Comparison of ENCODE assay signal across 8 cellular contexts in genomic region chr1:89757532-89757931, GRCh38.
DNase-seq lines count a peak whose midpoint lies in the region; ATAC-seq and TF ChIP-seq lines count a peak whose summit lies in the region.

No MANE protein-coding gene starts in this region.

- H3K9ac ChIP-seq in duodenal mucosa (ENCODE audit: low read depth in 1 of 2, low read length in 2 of 2), result no peak overlapping the region

- H3K4me1 ChIP-seq in Peyer's patch (peaks cover 0 to 22% (median 2%) of the 10 kb centered on the region in 4 donors), duodenal mucosa (ENCODE audit: control insufficient read depth in 1 of 2, insufficient read depth in 2 of 2, low read length in 2 of 2) (peaks cover 16% of the 10 kb centered on the region in 2 donors), psoas muscle (no peaks in the 10 kb centered on the region), uterus (no peaks in the 10 kb centered on the region)

- ATAC-seq in GM21447 (IDR thresholded peaks at IDR 0.05; ENCODE audit: unreplicated experiment) (peak; percentile 54), psoas muscle (peak in 3 of 4 donors; percentile 31 to 64 (median 52))

- TF ChIP-seq POLR2A in Peyer's patch (IDR thresholded peaks at IDR 0.05) (no peak), uterus (IDR thresholded peaks at IDR 0.05) (no peak)

- H3K9me3 ChIP-seq in Peyer's patch, result no peaks in the 10 kb centered on the region
- H3K9me3 ChIP-seq in duodenal mucosa (ENCODE audit: control insufficient read depth in 1 of 2, low read length in 2 of 2), result no peaks in the 10 kb centered on the region
- H3K9me3 ChIP-seq in psoas muscle, result no peaks in the 10 kb centered on the region
- H3K9me3 ChIP-seq in uterus, result no peaks in the 10 kb centered on the region

- H3K4me3 ChIP-seq in Peyer's patch (no peak overlapping the region), duodenal mucosa (ENCODE audit: low read depth in 1 of 2, low read length in 2 of 2) (peak overlapping the region; percentile 5 to 6), psoas muscle (no peak overlapping the region), uterus (no peak overlapping the region)

- TF ChIP-seq CTCF in Peyer's patch (IDR thresholded peaks at IDR 0.05) (no peak), psoas muscle (IDR thresholded peaks at IDR 0.05) (no peak), uterus (IDR thresholded peaks at IDR 0.05) (no peak)

- no peaks in the 10 kb centered on the region for H3K27me3 ChIP-seq in Peyer's patch
- no peaks in the 10 kb centered on the region for H3K27me3 ChIP-seq in duodenal mucosa (ENCODE audit: control insufficient read depth in 1 of 2, insufficient read depth in 2 of 2, low read length in 2 of 2)
- no peaks in the 10 kb centered on the region for H3K27me3 ChIP-seq in psoas muscle (ENCODE audit: insufficient read depth in 3 of 3, low read length in 2 of 3)
- no peaks in the 10 kb centered on the region for H3K27me3 ChIP-seq in uterus

- intact Hi-C loops in psoas muscle (cut with DNase I) (loop anchor here in 1 of 2 donors (5.0 kb wide), 1 partner anchor 275 kb away; no protein-coding TSS in a partner anchor), uterus (cut with DNase I; ENCODE audit: low total_unique reads) (no loop called here)

- H3K36me3 ChIP-seq in Peyer's patch (no peaks in the 10 kb centered on the region), duodenal mucosa (ENCODE audit: control insufficient read depth in 1 of 2, insufficient read depth in 2 of 2, low read length in 2 of 2) (no peaks in the 10 kb centered on the region), psoas muscle (ENCODE audit: insufficient read depth in 1 of 2, low read depth in 1 of 2) (no peaks in the 10 kb centered on the region), uterus (no peaks in the 10 kb centered on the region)

- WGBS in psoas muscle, 3 donors, result 21 to 25% (median 21%) methylated on average over 5 of the region's 5 CpGs

- DNase-seq in Ammon's horn (ENCODE audit: low spot score) (peak; percentile 60), Peyer's patch (peak in 2 of 3 donors; percentile 32 to 52), psoas muscle (peak in 1 of 2 donors; percentile 39), NCI-H1092 treated with DMSO at 0.1 percent for 48 hours (lab: John Stamatoyannopoulos, UW) (no peak), SHP77 (lab: John Stamatoyannopoulos, UW) (no peak), uterus (no peak)

- H3K27ac ChIP-seq in Peyer's patch (peak overlapping the region in 2 of 4 donors; percentile 20 to 57), duodenal mucosa (ENCODE audit: low read depth, low read length) (no peak overlapping the region), psoas muscle (peak overlapping the region; percentile 1), uterus (peak overlapping the region in 1 of 2 donors; percentile 11)

Comparison
In these comparisons a context has a peak if more than half of its experiments do, and no peak if none do; other contexts are left out.
1. DNase-seq: peak in Ammon's horn (single experiment) and Peyer's patch (2 of 3); none in NCI-H1092 treated with DMSO at 0.1 percent for 48 hours (single experiment), SHP77 (0 of 2) and uterus (0 of 2).
2. H3K4me3 ChIP-seq: peak in duodenal mucosa (2 of 2); none in Peyer's patch (0 of 4), psoas muscle (single experiment) and uterus (0 of 2).